In the genomic region with DNA sequence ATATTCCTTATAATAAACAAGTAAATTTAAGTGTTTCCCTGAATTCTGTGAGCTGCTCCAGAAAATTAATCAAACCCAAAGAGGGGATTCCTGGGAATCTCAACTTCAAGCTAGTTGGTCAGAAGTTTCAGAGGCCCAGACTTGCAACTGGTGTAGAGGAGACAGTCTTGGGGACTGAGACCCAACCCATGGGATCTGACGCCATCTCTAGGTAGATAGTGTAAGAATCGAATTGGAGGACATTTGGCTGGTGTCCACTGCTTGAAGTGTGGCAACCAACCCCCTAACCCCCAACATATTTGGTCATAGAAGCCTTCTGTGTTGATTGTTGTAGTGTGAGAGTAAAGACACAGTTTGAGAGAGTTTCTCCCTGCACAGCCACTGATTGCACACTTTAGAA, we compare ENCODE assay signal across 1 cellular context.
TF ChIP-seq lines count a peak whose summit lies in the region.

No MANE protein-coding gene starts in this region.

TF ChIP-seq in GM12878, 131 proteins besides CTCF, POLR2A, EP300 and RAD21 (continued from another document):
- TF ChIP-seq, protein P1, sequence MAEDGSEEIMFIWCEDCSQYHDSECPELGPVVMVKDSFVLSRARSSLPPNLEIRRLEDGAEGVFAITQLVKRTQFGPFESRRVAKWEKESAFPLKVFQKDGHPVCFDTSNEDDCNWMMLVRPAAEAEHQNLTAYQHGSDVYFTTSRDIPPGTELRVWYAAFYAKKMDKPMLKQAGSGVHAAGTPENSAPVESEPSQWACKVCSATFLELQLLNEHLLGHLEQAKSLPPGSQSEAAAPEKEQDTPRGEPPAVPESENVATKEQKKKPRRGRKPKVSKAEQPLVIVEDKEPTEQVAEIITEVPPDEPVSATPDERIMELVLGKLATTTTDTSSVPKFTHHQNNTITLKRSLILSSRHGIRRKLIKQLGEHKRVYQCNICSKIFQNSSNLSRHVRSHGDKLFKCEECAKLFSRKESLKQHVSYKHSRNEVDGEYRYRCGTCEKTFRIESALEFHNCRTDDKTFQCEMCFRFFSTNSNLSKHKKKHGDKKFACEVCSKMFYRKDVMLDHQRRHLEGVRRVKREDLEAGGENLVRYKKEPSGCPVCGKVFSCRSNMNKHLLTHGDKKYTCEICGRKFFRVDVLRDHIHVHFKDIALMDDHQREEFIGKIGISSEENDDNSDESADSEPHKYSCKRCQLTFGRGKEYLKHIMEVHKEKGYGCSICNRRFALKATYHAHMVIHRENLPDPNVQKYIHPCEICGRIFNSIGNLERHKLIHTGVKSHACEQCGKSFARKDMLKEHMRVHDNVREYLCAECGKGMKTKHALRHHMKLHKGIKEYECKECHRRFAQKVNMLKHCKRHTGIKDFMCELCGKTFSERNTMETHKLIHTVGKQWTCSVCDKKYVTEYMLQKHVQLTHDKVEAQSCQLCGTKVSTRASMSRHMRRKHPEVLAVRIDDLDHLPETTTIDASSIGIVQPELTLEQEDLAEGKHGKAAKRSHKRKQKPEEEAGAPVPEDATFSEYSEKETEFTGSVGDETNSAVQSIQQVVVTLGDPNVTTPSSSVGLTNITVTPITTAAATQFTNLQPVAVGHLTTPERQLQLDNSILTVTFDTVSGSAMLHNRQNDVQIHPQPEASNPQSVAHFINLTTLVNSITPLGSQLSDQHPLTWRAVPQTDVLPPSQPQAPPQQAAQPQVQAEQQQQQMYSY (CRISPR knock-in tag; IDR thresholded peaks at IDR 0.05), result no peak
- TF ChIP-seq SMAD1 (IDR thresholded peaks at IDR 0.05; ENCODE audit: low read depth, partially characterized antibody), result no peak
- no peak for TF ChIP-seq SMC3 (IDR thresholded peaks at IDR 0.05; ENCODE audit: borderline replicate concordance, low read length)
- no peak for TF ChIP-seq KLF5 (IDR thresholded peaks at IDR 0.05; ENCODE audit: partially characterized antibody)
- no peak for TF ChIP-seq CREB1 (IDR thresholded peaks at IDR 0.05; ENCODE audit: low read depth)
- TF ChIP-seq, protein P2, sequence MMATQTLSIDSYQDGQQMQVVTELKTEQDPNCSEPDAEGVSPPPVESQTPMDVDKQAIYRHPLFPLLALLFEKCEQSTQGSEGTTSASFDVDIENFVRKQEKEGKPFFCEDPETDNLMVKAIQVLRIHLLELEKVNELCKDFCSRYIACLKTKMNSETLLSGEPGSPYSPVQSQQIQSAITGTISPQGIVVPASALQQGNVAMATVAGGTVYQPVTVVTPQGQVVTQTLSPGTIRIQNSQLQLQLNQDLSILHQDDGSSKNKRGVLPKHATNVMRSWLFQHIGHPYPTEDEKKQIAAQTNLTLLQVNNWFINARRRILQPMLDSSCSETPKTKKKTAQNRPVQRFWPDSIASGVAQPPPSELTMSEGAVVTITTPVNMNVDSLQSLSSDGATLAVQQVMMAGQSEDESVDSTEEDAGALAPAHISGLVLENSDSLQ (IDR thresholded peaks at IDR 0.05), result no peak
- TF ChIP-seq ZNF384 (IDR thresholded peaks at IDR 0.05; ENCODE audit: borderline replicate concordance, low read depth, low read length), result no peak
- TF ChIP-seq EGR1 (IDR thresholded peaks at IDR 0.05; ENCODE audit: borderline replicate concordance in 1 of 2, low read depth in 2 of 2, low read length in 2 of 2), result no peak
- TF ChIP-seq SP1 (IDR thresholded peaks at IDR 0.05; ENCODE audit: low read depth, low read length), result no peak
- TF ChIP-seq, protein P3, sequence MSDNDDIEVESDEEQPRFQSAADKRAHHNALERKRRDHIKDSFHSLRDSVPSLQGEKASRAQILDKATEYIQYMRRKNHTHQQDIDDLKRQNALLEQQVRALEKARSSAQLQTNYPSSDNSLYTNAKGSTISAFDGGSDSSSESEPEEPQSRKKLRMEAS (IDR thresholded peaks at IDR 0.05; ENCODE audit: low read depth, low read length), result no peak
